In the genomic region with DNA sequence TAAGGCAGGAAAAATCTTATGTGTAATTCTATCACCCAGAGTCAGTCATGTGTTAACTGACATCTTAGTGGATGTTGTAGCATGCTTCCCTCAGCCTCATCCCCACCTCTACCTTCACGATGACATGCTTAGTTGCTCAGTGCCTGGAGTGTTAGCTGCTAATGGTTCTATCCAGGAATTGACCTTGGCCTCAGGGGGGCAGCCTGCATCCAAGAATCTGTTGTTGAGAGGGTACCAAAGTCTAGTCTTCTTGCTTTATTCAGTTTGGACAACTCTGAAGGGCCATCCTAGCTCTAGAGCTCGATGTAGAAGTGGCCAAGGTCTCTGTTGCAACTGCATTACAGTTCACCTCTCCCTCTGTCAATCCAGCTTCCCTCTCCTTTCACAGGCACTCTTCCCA, we compare ENCODE assay signal across 9 cellular contexts.
DNase-seq lines count a peak whose midpoint lies in the region; ATAC-seq and TF ChIP-seq lines count a peak whose summit lies in the region.
"Had no signal": no experiment of that assay in that cellular context is flagged by ENCODE, and none has a peak within 500 bp of the region (broad histone marks: within the 10 kb centered on the region; RNA-seq: fewer than 3 reads in every experiment).

No MANE protein-coding gene starts in this region.

- H3K36me3 ChIP-seq in upper lobe of left lung: no peaks in the 10 kb centered on the region
- H3K36me3 ChIP-seq: neutrophil had no signal

- H3K27ac ChIP-seq in upper lobe of left lung: no peak overlapping the region
- H3K27ac ChIP-seq: neutrophil had no signal

- no peak overlapping the region for H3K4me3 ChIP-seq in upper lobe of left lung

- H3K9me3 ChIP-seq in upper lobe of left lung: no peaks in the 10 kb centered on the region
- H3K9me3 ChIP-seq: neutrophil had no signal

- peak; percentile 17 to 48 (median 26) for TF ChIP-seq CTCF in upper lobe of left lung (IDR thresholded peaks at IDR 0.05)

- DNase-seq in Daoy (ENCODE audit: low read depth): peak; percentile 41
- peak; percentile 50 for DNase-seq in LHCN-M2 (ENCODE audit: low read depth)
- peak in 39 of 58 donors; percentile 1 to 48 (median 17) for DNase-seq in anterior cingulate cortex (lab: John Stamatoyannopoulos, UW)
- DNase-seq in iPS-NIHi11 (ENCODE audit: low spot score): peak; percentile 46
- DNase-seq in upper lobe of left lung: peak in 1 of 2 donors; percentile 41
- no peak for DNase-seq in ecto neural progenitor cell (ENCODE audit: low spot score)
- DNase-seq in GDM1 (lab: John Stamatoyannopoulos, UW): no peak

- no peak for TF ChIP-seq POLR2A in upper lobe of left lung (IDR thresholded peaks at IDR 0.05)

- no peak for TF ChIP-seq EP300 in upper lobe of left lung (IDR thresholded peaks at IDR 0.05)

- 27 to 31% methylated on average over 2 of the region's 2 CpGs for WGBS in upper lobe of left lung, 2 donors

- peak; percentile 59 to 78 for ATAC-seq in upper lobe of left lung (ENCODE audit: low FRiP score in 2 of 2)
- no peak for ATAC-seq in HG03025 (IDR thresholded peaks at IDR 0.05; ENCODE audit: low FRiP score, unreplicated experiment)

- no peaks in the 10 kb centered on the region for H3K4me1 ChIP-seq in upper lobe of left lung

- H3K27me3 ChIP-seq in upper lobe of left lung: no peaks in the 10 kb centered on the region
- H3K27me3 ChIP-seq: neutrophil had no signal

Comparison
In these comparisons a context has a peak if more than half of its experiments do, and no peak if none do; other contexts are left out.
1. DNase-seq: peak in Daoy (single experiment), LHCN-M2 (single experiment), anterior cingulate cortex (39 of 58) and iPS-NIHi11 (single experiment); none in ecto neural progenitor cell (single experiment) and GDM1 (single experiment).